19 cellular contexts compared by ENCODE assay signal in genomic region chr3:71436337-71436736, GRCh38.
DNase-seq lines count a peak whose midpoint lies in the region; ATAC-seq and TF ChIP-seq lines count a peak whose summit lies in the region.
"Had no signal": no experiment of that assay in that cellular context is flagged by ENCODE, and none has a peak within 500 bp of the region (broad histone marks: within the 10 kb centered on the region; RNA-seq: fewer than 3 reads in every experiment).

No MANE protein-coding gene starts in this region.

- peak overlapping the region; percentile 28 for H3K27ac Mint-ChIP-seq in activated naive CD8-positive, alpha-beta T cell treated with anti-CD3 and anti-CD28 coated beads, Interleukin-2, amount 50 U/mL, for 24 hours
- peak overlapping the region; percentile 65 for H3K27ac Mint-ChIP-seq in progenitor cell of endocrine pancreas
- H3K27ac Mint-ChIP-seq in activated T-helper 2 cell treated with anti-CD3 and anti-CD28 coated beads, Interferon-gamma antibody, Interleukin-2, Interleukin-4, amounts not matched to agents 10 μg/mL and 5 μg/mL and 100 μg/mL, durations not matched to agents 14 hours and 24 hours and 36 hours: no peak overlapping the region

- peaks cover 5% of the 10 kb centered on the region for H3K36me3 Mint-ChIP-seq in activated naive CD8-positive, alpha-beta T cell treated with anti-CD3 and anti-CD28 coated beads, Interleukin-2, amount 50 U/mL, for 24 hours (ENCODE audit: low read depth)
- H3K36me3 Mint-ChIP-seq in progenitor cell of endocrine pancreas (ENCODE audit: insufficient read depth): peaks cover 22% of the 10 kb centered on the region
- H3K36me3 Mint-ChIP-seq in activated T-helper 2 cell treated with anti-CD3 and anti-CD28 coated beads, Interferon-gamma antibody, Interleukin-2, Interleukin-4, amounts not matched to agents 10 μg/mL and 5 μg/mL and 100 μg/mL, durations not matched to agents 14 hours and 24 hours and 36 hours (ENCODE audit: low read depth): peaks cover 28% of the 10 kb centered on the region

- no peak overlapping the region for H3K4me3 Mint-ChIP-seq in activated naive CD8-positive, alpha-beta T cell treated with anti-CD3 and anti-CD28 coated beads, Interleukin-2, amount 50 U/mL, for 24 hours
- no peak overlapping the region for H3K4me3 Mint-ChIP-seq in progenitor cell of endocrine pancreas (ENCODE audit: low read depth)
- no peak overlapping the region for H3K4me3 Mint-ChIP-seq in activated T-helper 2 cell treated with anti-CD3 and anti-CD28 coated beads, Interferon-gamma antibody, Interleukin-2, Interleukin-4, amounts not matched to agents 10 μg/mL and 5 μg/mL and 100 μg/mL, durations not matched to agents 14 hours and 24 hours and 36 hours (ENCODE audit: low read depth)
- H3K4me3 Mint-ChIP-seq: activated CD4-positive, alpha-beta T cell treated with anti-CD3 and anti-CD28 coated beads for 36 hours; neural crest cell had no signal

- CTCF ChIA-PET in HEK293 (lab: Yijun Ruan, JAX): no interaction called here

- intact Hi-C loops in activated T-helper 2 cell treated with anti-CD3 and anti-CD28 coated beads, Interferon-gamma antibody, Interleukin-2, Interleukin-4, amounts not matched to agents 10 μg/mL and 5 μg/mL and 100 μg/mL, durations not matched to agents 14 hours and 24 hours and 36 hours (cut with micrococcal nuclease): no loop called here
- intact Hi-C loops in testis (cut with DNase I; ENCODE audit: low total_unique reads): no loop called here

- H3K27me3 Mint-ChIP-seq in activated naive CD8-positive, alpha-beta T cell treated with anti-CD3 and anti-CD28 coated beads, Interleukin-2, amount 50 U/mL, for 24 hours: no peaks in the 10 kb centered on the region
- no peaks in the 10 kb centered on the region for H3K27me3 Mint-ChIP-seq in progenitor cell of endocrine pancreas
- no peaks in the 10 kb centered on the region for H3K27me3 Mint-ChIP-seq in activated T-helper 2 cell treated with anti-CD3 and anti-CD28 coated beads, Interferon-gamma antibody, Interleukin-2, Interleukin-4, amounts not matched to agents 10 μg/mL and 5 μg/mL and 100 μg/mL, durations not matched to agents 14 hours and 24 hours and 36 hours (ENCODE audit: low read depth)
- H3K27me3 Mint-ChIP-seq: activated CD4-positive, alpha-beta T cell treated with anti-CD3 and anti-CD28 coated beads for 36 hours had no signal

- H3K36me3 ChIP-seq in HEK293 (ENCODE audit: control insufficient read depth in 2 of 2, insufficient read depth in 1 of 2, low read length in 2 of 2) (peaks cover 0 to 3% of the 10 kb centered on the region in 2 experiments; a peak in 1 of 3 replicates), testis (ENCODE audit: low read depth, missing control alignments) (no peaks in the 10 kb centered on the region)
- H3K36me3 ChIP-seq: uterus had no signal

- peaks cover 92% of the 10 kb centered on the region for H3K4me1 Mint-ChIP-seq in activated naive CD8-positive, alpha-beta T cell treated with anti-CD3 and anti-CD28 coated beads, Interleukin-2, amount 50 U/mL, for 24 hours
- peaks cover 19% of the 10 kb centered on the region for H3K4me1 Mint-ChIP-seq in progenitor cell of endocrine pancreas (ENCODE audit: low read depth)
- H3K4me1 Mint-ChIP-seq in activated T-helper 2 cell treated with anti-CD3 and anti-CD28 coated beads, Interferon-gamma antibody, Interleukin-2, Interleukin-4, amounts not matched to agents 10 μg/mL and 5 μg/mL and 100 μg/mL, durations not matched to agents 14 hours and 24 hours and 36 hours (ENCODE audit: low read depth): peaks cover 58% of the 10 kb centered on the region

- no peaks in the 10 kb centered on the region for H3K9me3 ChIP-seq in HEK293 (ENCODE audit: control insufficient read depth, insufficient read depth, low read depth, low read length)
- H3K9me3 ChIP-seq in testis: no peaks in the 10 kb centered on the region
- H3K9me3 ChIP-seq: uterus had no signal

- ATAC-seq in activated naive CD8-positive, alpha-beta T cell treated with anti-CD3 and anti-CD28 coated beads, Interleukin-2, amount 50 U/mL, for 24 hours: no peak
- ATAC-seq: activated CD4-positive, alpha-beta T cell treated with anti-CD3 and anti-CD28 coated beads for 36 hours; activated naive CD4-positive, alpha-beta T cell treated with anti-CD3 and anti-CD28 coated beads, Interleukin-2, amount 50 U/mL, for 72 hours had no signal

- peak; percentile 75 for DNase-seq in AG10803 (ENCODE audit: low read depth)
- DNase-seq in activated naive CD8-positive, alpha-beta T cell treated with anti-CD3 and anti-CD28 coated beads, Interleukin-2, amount 50 U/mL, for 24 hours: no peak
- DNase-seq in progenitor cell of endocrine pancreas (ENCODE audit: low spot score, unreplicated experiment): no peak
- no peak for DNase-seq in activated T-helper 2 cell treated with anti-CD3 and anti-CD28 coated beads, Interferon-gamma antibody, Interleukin-2, Interleukin-4, amounts not matched to agents 10 μg/mL and 5 μg/mL and 100 μg/mL, durations not matched to agents 14 hours and 24 hours and 36 hours (ENCODE audit: low spot score)
- DNase-seq in testis: no peak
- DNase-seq in anterior cingulate cortex (lab: John Stamatoyannopoulos, UW): no peak
- DNase-seq in NK-92 (lab: John Stamatoyannopoulos, UW; ENCODE audit: unreplicated experiment): no peak
- DNase-seq: activated CD4-positive, alpha-beta T cell treated with anti-CD3 and anti-CD28 coated beads for 36 hours; activated CD8-positive, alpha-beta memory T cell treated with anti-CD3 and anti-CD28 coated beads, Interleukin-2, amount 50 U/mL, for 48 hours; dermis blood vessel endothelial cell; erythroblast; head of caudate nucleus; NCI-H1105 treated with DMSO at 0.1 percent for 48 hours; NCI-H2171; NCI-H748 treated with DMSO at 0.1 percent for 48 hours; uterus had no signal

- no peak overlapping the region for H3K4me3 ChIP-seq in AG10803 (ENCODE audit: low read length)
- no peak overlapping the region for H3K4me3 ChIP-seq in HEK293 (ENCODE audit: low read depth, low read length)
- H3K4me3 ChIP-seq in testis: no peak overlapping the region
- H3K4me3 ChIP-seq: uterus had no signal

- no peaks in the 10 kb centered on the region for H3K27me3 ChIP-seq in testis
- H3K27me3 ChIP-seq: uterus had no signal

- 94% methylated on average over 5 of the region's 5 CpGs for WGBS in testis, 2 donors

- POLR2A ChIA-PET in HEK293 (lab: Yijun Ruan, JAX): no interaction called here

- H3K27ac ChIP-seq in HEK293 (ENCODE audit: extremely low read depth, low read depth, low read length) (no peak overlapping the region), testis (no peak overlapping the region)
- H3K27ac ChIP-seq: uterus had no signal

- H3K9me3 Mint-ChIP-seq in activated naive CD8-positive, alpha-beta T cell treated with anti-CD3 and anti-CD28 coated beads, Interleukin-2, amount 50 U/mL, for 24 hours: peaks cover 6% of the 10 kb centered on the region
- H3K9me3 Mint-ChIP-seq in progenitor cell of endocrine pancreas (ENCODE audit: low read depth): peaks cover 9% of the 10 kb centered on the region
- H3K9me3 Mint-ChIP-seq in activated T-helper 2 cell treated with anti-CD3 and anti-CD28 coated beads, Interferon-gamma antibody, Interleukin-2, Interleukin-4, amounts not matched to agents 10 μg/mL and 5 μg/mL and 100 μg/mL, durations not matched to agents 14 hours and 24 hours and 36 hours: no peaks in the 10 kb centered on the region
- H3K9me3 Mint-ChIP-seq: activated naive CD4-positive, alpha-beta T cell treated with anti-CD3 and anti-CD28 coated beads, Interleukin-2, amount 50 U/mL, for 72 hours had no signal

- TF ChIP-seq POLR2A in testis (IDR thresholded peaks at IDR 0.05): no peak

- H3K4me1 ChIP-seq in HEK293 (ENCODE audit: control insufficient read depth, insufficient read depth, low read length): no peaks in the 10 kb centered on the region
- H3K4me1 ChIP-seq in testis: no peaks in the 10 kb centered on the region
- H3K4me1 ChIP-seq: uterus had no signal

- no peak for TF ChIP-seq CTCF in AG10803 (conservative IDR thresholded peaks at IDR 0.05; ENCODE audit: low read length)
- TF ChIP-seq CTCF in HEK293 (tag by site-specific recombination; IDR thresholded peaks at IDR 0.05): no peak
- TF ChIP-seq CTCF in progenitor cell of endocrine pancreas (IDR thresholded peaks at IDR 0.05; ENCODE audit: unreplicated experiment): no peak
- TF ChIP-seq CTCF in testis (IDR thresholded peaks at IDR 0.05): no peak

TF ChIP-seq in HEK293, 187 proteins besides CTCF, POLR2A, EP300 and RAD21:
- TF ChIP-seq PRDM6 (tag by site-specific recombination; IDR thresholded peaks at IDR 0.05): peak; percentile 66
- no peak for TF ChIP-seq ZSCAN16 (tag by site-specific recombination; IDR thresholded peaks at IDR 0.05)
